Comparison of ENCODE assay signal across 1 cellular context in genomic region chr14:74550071-74550470, GRCh38.
TF ChIP-seq lines count a peak whose summit lies in the region.

No MANE protein-coding gene starts in this region.

TF ChIP-seq in A549, 52 proteins besides CTCF, POLR2A, EP300 and RAD21 (continued from another document):
- TF ChIP-seq FOSL2 (IDR thresholded peaks at IDR 0.05) (no peak), FOSL2 (CRISPR knock-in tag; IDR thresholded peaks at IDR 0.05) (no peak), GATA3 (IDR thresholded peaks at IDR 0.05; ENCODE audit: borderline replicate concordance) (no peak), PHF8 (IDR thresholded peaks at IDR 0.05; ENCODE audit: borderline replicate concordance, low read depth) (no peak), BHLHE40 (IDR thresholded peaks at IDR 0.05; ENCODE audit: low read depth, low read length) (no peak), KDM5A (IDR thresholded peaks at IDR 0.05) (no peak), CBX8 (IDR thresholded peaks at IDR 0.05) (no peak), ZSCAN20 (CRISPR knock-in tag; IDR thresholded peaks at IDR 0.05) (no peak), POLR2AphosphoS2 (conservative IDR thresholded peaks at IDR 0.05; ENCODE audit: low read length) (no peak), ZFP36 (IDR thresholded peaks at IDR 0.05; ENCODE audit: borderline replicate concordance, partially characterized antibody) (no peak), JUNB (IDR thresholded peaks at IDR 0.05) (no peak), CBX2 (IDR thresholded peaks at IDR 0.05; ENCODE audit: borderline replicate concordance, low read depth) (no peak)
TF ChIP-seq in A549: peak in this region for 0.
